Comparison of ENCODE assay signal across 16 cellular contexts in genomic region chr7:11749629-11750028, GRCh38.
"Had no signal": no experiment of that assay in that cellular context is flagged by ENCODE, and none has a peak within 500 bp of the region (broad histone marks: within the 10 kb centered on the region; RNA-seq: fewer than 3 reads in every experiment).

No MANE protein-coding gene starts in this region.

- H3K4me2 ChIP-seq: neural progenitor cell had no signal

- H3K27ac ChIP-seq: colonic mucosa, heart right ventricle, lower lobe of right lung, neural progenitor cell, pancreas, sigmoid colon, stomach, testis had no signal

- FAIRE-seq: pancreas had no signal

- H3K9me3 ChIP-seq: colonic mucosa, lower lobe of right lung, pancreas, sigmoid colon, stomach, testis had no signal

- H2AFZ ChIP-seq: neural progenitor cell had no signal

- H3K4me3 ChIP-seq: colonic mucosa, heart right ventricle, lower lobe of right lung, neural progenitor cell, pancreas, sigmoid colon, stomach, testis had no signal

- H3K9ac ChIP-seq: neural progenitor cell had no signal

- H3K4me1 ChIP-seq: colonic mucosa, neural progenitor cell, pancreas, sigmoid colon, stomach, testis had no signal

- DNase-seq: activated CD4-positive, alpha-beta T cell treated with anti-CD3 and anti-CD28 coated beads for 1 hour; activated CD4-positive, alpha-beta T cell treated with anti-CD3 and anti-CD28 coated beads, Interleukin-2, amount 50 U/mL, for 4 hours; activated naive CD4-positive, alpha-beta T cell treated with anti-CD3 and anti-CD28 coated beads, Interleukin-2, amount 50 U/mL, for 16 hours; caudate nucleus; colonic mucosa; foreskin melanocyte; heart right ventricle; left cardiac atrium; lower lobe of right lung; midbrain; pancreas; sigmoid colon; stimulated activated CD4-positive, alpha-beta T cell treated with anti-CD3 and anti-CD28 coated beads, Interleukin-2, amount 100 ng/mL, for 24 hours; stomach; testis had no signal

- H3K27me3 ChIP-seq: colonic mucosa, heart right ventricle, neural progenitor cell, pancreas, sigmoid colon, stomach, testis had no signal

- ATAC-seq: heart right ventricle, left cardiac atrium, pancreas had no signal

- H3K36me3 ChIP-seq: colonic mucosa, heart right ventricle, lower lobe of right lung, neural progenitor cell, pancreas, sigmoid colon, stomach had no signal
